12 cellular contexts compared by ENCODE assay signal in the genomic region with DNA sequence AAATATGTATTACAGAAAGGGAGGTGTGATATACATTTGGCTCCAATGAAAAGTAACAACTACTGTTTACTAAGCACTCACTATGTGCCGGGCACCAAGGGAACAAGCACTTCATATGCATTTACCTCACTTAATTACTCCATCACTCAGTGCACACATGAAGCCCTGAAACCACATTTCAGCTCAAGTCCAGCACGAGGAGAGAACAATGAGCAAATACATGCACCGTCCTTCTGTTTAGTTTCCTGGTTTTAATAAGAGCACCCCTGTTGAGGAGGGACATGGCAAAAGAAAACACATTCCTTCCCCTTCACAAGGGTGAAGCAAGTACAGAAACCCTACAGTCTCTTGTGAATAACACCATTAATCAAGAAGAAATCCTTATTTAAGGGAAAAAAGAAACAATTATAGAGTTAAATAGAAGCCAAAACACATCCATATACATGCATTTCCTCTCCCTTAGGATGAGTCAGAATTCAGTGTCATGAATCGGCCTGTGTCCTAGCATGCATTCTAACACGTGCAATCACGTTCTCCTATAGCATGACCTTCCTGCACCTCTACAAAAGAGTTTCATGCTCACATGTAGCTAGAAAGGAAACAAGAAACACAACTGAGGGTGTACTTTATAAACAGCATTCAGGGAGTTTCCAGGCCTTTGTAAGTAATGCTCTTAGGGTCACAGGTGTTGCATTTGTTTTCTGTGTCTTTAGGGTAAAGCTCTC.
DNase-seq lines count a peak whose midpoint lies in the region; ATAC-seq and TF ChIP-seq lines count a peak whose summit lies in the region.
"Had no signal": no experiment of that assay in that cellular context is flagged by ENCODE, and none has a peak within 500 bp of the region (broad histone marks: within the 10 kb centered on the region; RNA-seq: fewer than 3 reads in every experiment).

No MANE protein-coding gene starts in this region.

- no peak for TF ChIP-seq POLR2A in thyroid gland (IDR thresholded peaks at IDR 0.05)

- in situ Hi-C loops in GM13976 (cut with MboI; ENCODE audit: low sequenced_read_pairs, unreplicated experiment) = no loop called here

- H3K27ac Mint-ChIP-seq in activated naive CD4-positive, alpha-beta T cell treated with anti-CD3 and anti-CD28 coated beads, Interleukin-2, amount 50 U/mL, for 72 hours = no peak overlapping the region

- peak; percentile 57 for ATAC-seq in HG02642 (IDR thresholded peaks at IDR 0.05; ENCODE audit: poor library complexity, unreplicated experiment)
- ATAC-seq in activated naive CD4-positive, alpha-beta T cell treated with anti-CD3 and anti-CD28 coated beads, Interleukin-2, amount 50 U/mL, for 72 hours = no peak
- no peak for ATAC-seq in HG02678 (IDR thresholded peaks at IDR 0.05; ENCODE audit: unreplicated experiment)

- TF ChIP-seq CTCF in GM12865 (IDR thresholded peaks at IDR 0.05; ENCODE audit: insufficient read depth, low read depth, low read length, missing control alignments) (no peak), RWPE1 (conservative IDR thresholded peaks at IDR 0.05; ENCODE audit: low read depth) (no peak), thyroid gland (IDR thresholded peaks at IDR 0.05) (no peak), GM13976 (IDR thresholded peaks at IDR 0.05; ENCODE audit: borderline replicate concordance, control extremely low read depth, extremely low read depth, insufficient read depth, missing control alignments) (no peak)

- intact Hi-C loops in thyroid gland (cut with DNase I) = no loop called here

- H3K4me3 ChIP-seq in GM12865 (ENCODE audit: low read depth, low read length) (no peak overlapping the region), thyroid gland (replicated peaks in 1 of 3) (no peak overlapping the region)

- DNase-seq in GM12865 (ENCODE audit: low read depth) = peak; percentile 92
- DNase-seq in RWPE1 (ENCODE audit: low spot score) = peak; percentile 37
- peak; percentile 22 for DNase-seq in left kidney (ENCODE audit: low read depth, low spot score)
- no peak for DNase-seq in thyroid gland
- DNase-seq in activated naive CD4-positive, alpha-beta T cell treated with anti-CD3 and anti-CD28 coated beads, Interleukin-2, amount 50 U/mL, for 72 hours (ENCODE audit: low spot score in 2 of 2) = no peak
- DNase-seq in GM13976 (ENCODE audit: low spot score) = no peak
- DNase-seq: activated CD4-positive, alpha-beta T cell treated with anti-CD3 and anti-CD28 coated beads, Interleukin-2, amount 50 U/mL, for 1 hour; OCI-M1; stimulated activated naive CD4-positive, alpha-beta T cell had no signal

- H3K36me3 Mint-ChIP-seq in activated naive CD4-positive, alpha-beta T cell treated with anti-CD3 and anti-CD28 coated beads, Interleukin-2, amount 50 U/mL, for 72 hours = no peaks in the 10 kb centered on the region
- H3K36me3 Mint-ChIP-seq: brain had no signal

- no peaks in the 10 kb centered on the region for H3K27me3 ChIP-seq in thyroid gland

- CTCF ChIA-PET in RWPE1 (lab: Yijun Ruan, JAX) = no interaction called here

- POLR2A ChIA-PET in RWPE1 (lab: Yijun Ruan, JAX; ENCODE audit: low non-redundant PET) = no interaction called here

- no peaks in the 10 kb centered on the region for H3K9me3 Mint-ChIP-seq in activated naive CD4-positive, alpha-beta T cell treated with anti-CD3 and anti-CD28 coated beads, Interleukin-2, amount 50 U/mL, for 72 hours

- H3K4me1 ChIP-seq in thyroid gland = peaks cover 15 to 23% of the 10 kb centered on the region in 2 donors

- H3K27ac ChIP-seq in RWPE1 (no peak overlapping the region), thyroid gland (peak overlapping the region in 1 of 3 donors; percentile 51)

- WGBS in thyroid gland, 2 donors = 51 to 55% methylated on average over 6 of the region's 6 CpGs

- H3K36me3 ChIP-seq in thyroid gland = no peaks in the 10 kb centered on the region

- H3K9me3 ChIP-seq in thyroid gland = no peaks in the 10 kb centered on the region

Comparison
In these comparisons a context has a peak if more than half of its experiments do, and no peak if none do; other contexts are left out.
1. DNase-seq: peak in GM12865 (single experiment), RWPE1 (single experiment) and left kidney (single experiment); none in thyroid gland (0 of 2), activated naive CD4-positive, alpha-beta T cell treated with anti-CD3 and anti-CD28 coated beads, Interleukin-2, amount 50 U/mL, for 72 hours (0 of 2) and GM13976 (single experiment).